In genomic region chr14:73283592-73284379, GRCh38 we compare ENCODE assay signal across 10 cellular contexts. TPM values are rescaled to one million over a fixed set of nuclear protein-coding genes. Genes with fewer than 3 reads are reported as not detected.
DNase-seq lines count a peak whose midpoint lies in the region; TF ChIP-seq lines count a peak whose summit lies in the region.
"Had no signal": no experiment of that assay in that cellular context is flagged by ENCODE, and none has a peak within 500 bp of the region (broad histone marks: within the 10 kb centered on the region; RNA-seq: fewer than 3 reads in every experiment).

No MANE protein-coding gene starts in this region.

- no peak for TF ChIP-seq CTCF in HEK293 (tag by site-specific recombination; IDR thresholded peaks at IDR 0.05)
- TF ChIP-seq CTCF in fibroblast of the aortic adventitia (IDR thresholded peaks at IDR 0.05; ENCODE audit: insufficient read depth, low read length), result peak; percentile 26
- TF ChIP-seq CTCF in mammary epithelial cell (conservative IDR thresholded peaks at IDR 0.05 in 1 of 2, IDR thresholded peaks at IDR 0.05 in 1 of 2; ENCODE audit: extremely low read depth in 1 of 2, insufficient read depth in 1 of 2, low read depth in 1 of 2, low read length in 2 of 2), result peak in 1 of 2 donors; percentile 32

- CTCF ChIA-PET in HEK293 (lab: Yijun Ruan, JAX), result interaction anchor here (0.7 to 1.9 kb wide), 4 partner anchors 11 to 188 kb away, joined by 3 to 11 read pairs (median 5); no protein-coding TSS in a partner anchor
- CTCF ChIA-PET in mammary epithelial cell (lab: Charles Lee; ENCODE audit: low non-redundant PET), result no interaction called here

- H3K36me3 ChIP-seq in HEK293 (ENCODE audit: control insufficient read depth in 2 of 2, insufficient read depth in 1 of 2, low read length in 2 of 2) (peaks cover 45 to 57% of the 10 kb centered on the region in 2 experiments), NT2/D1 (ENCODE audit: insufficient read depth, insufficient read length, low read length) (peaks cover 36% of the 10 kb centered on the region), mammary epithelial cell (ENCODE audit: insufficient read depth, low read length) (peaks cover 36% of the 10 kb centered on the region)

- in situ Hi-C loops in mammary epithelial cell (cut with MboI; ENCODE audit: low sequenced_read_pairs in 2 of 2), result loop anchor here in 1 of 2 donors (25.0 kb wide), 1 partner anchor 354 kb away; the partner anchor contains the start of gene DNAL1

- DNase-seq in NT2/D1 (ENCODE audit: low read depth, low spot score) (peak; percentile 55), fibroblast of the aortic adventitia (ENCODE audit: low read depth) (peak; percentile 38), renal cortical epithelial cell (ENCODE audit: low read depth) (peak; percentile 52), SKM-1 treated with dmso at 0.1 percent for 144 hours (lab: John Stamatoyannopoulos, UW; ENCODE audit: unreplicated experiment) (no peak), mammary epithelial cell (no peak)
- no peak for DNase-seq in activated effector memory CD4-positive, alpha-beta T cell treated with anti-CD3 and anti-CD28 coated beads, Interleukin-2, amount 50 U/mL, for 16 hours
- DNase-seq: activated CD4-positive, alpha-beta T cell treated with anti-CD3 and anti-CD28 coated beads for 4 hours; OCI-M1; right cardiac atrium had no signal

- H3K4me3 ChIP-seq in HEK293 (ENCODE audit: low read depth, low read length) (no peak overlapping the region), NT2/D1 (ENCODE audit: insufficient read length, low read depth) (no peak overlapping the region), fibroblast of the aortic adventitia (ENCODE audit: low read depth, low read length) (no peak overlapping the region), mammary epithelial cell (replicated peaks in 1 of 3; ENCODE audit: insufficient read depth in 1 of 3, low read depth in 2 of 3, low read length in 3 of 3) (no peak overlapping the region)

- H2AFZ ChIP-seq in mammary epithelial cell (ENCODE audit: low read depth, low read length), result no peak overlapping the region

- H4K20me1 ChIP-seq in mammary epithelial cell (ENCODE audit: insufficient read depth, low read length), result no peaks in the 10 kb centered on the region

- intact Hi-C loops in mammary epithelial cell (cut with micrococcal nuclease), result loop anchor here (1.0 to 5.0 kb wide), 2 partner anchors 110 to 771 kb away; no protein-coding TSS in a partner anchor

- no TSS peak for BruUV-seq in mammary epithelial cell (replicated peaks; lab: Mats Ljungman, UMichigan)

- H3K9me3 ChIP-seq in HEK293 (ENCODE audit: control insufficient read depth, insufficient read depth, low read depth, low read length) (no peaks in the 10 kb centered on the region), NT2/D1 (ENCODE audit: insufficient read depth, low read length) (no peaks in the 10 kb centered on the region), mammary epithelial cell (replicated peaks; ENCODE audit: insufficient read depth, low read length) (no peaks in the 10 kb centered on the region)

- H3K27ac ChIP-seq in HEK293 (ENCODE audit: extremely low read depth, low read depth, low read length) (peak overlapping the region; percentile 30; the same call in 1 of the 2 replicates), mammary epithelial cell (ENCODE audit: insufficient read depth, low read depth, low read length) (no peak overlapping the region)

- H3K4me1 ChIP-seq in HEK293 (ENCODE audit: control insufficient read depth, insufficient read depth, low read length) (no peaks in the 10 kb centered on the region), NT2/D1 (ENCODE audit: insufficient read depth, insufficient read length) (peaks cover 4% of the 10 kb centered on the region), mammary epithelial cell (ENCODE audit: insufficient read depth, low read length) (no peaks in the 10 kb centered on the region)

- H3K27me3 ChIP-seq in NT2/D1 (ENCODE audit: insufficient read depth, insufficient read length) (no peaks in the 10 kb centered on the region), mammary epithelial cell (ENCODE audit: insufficient read depth, low read length) (no peaks in the 10 kb centered on the region)

- no peak overlapping the region for H3K4me2 ChIP-seq in mammary epithelial cell (ENCODE audit: insufficient read depth, low read depth, low read length)

- POLR2A ChIA-PET in HEK293 (lab: Yijun Ruan, JAX), result no interaction called here

- dilution Hi-C loops in mammary epithelial cell (cut with HindIII; ENCODE audit: low sequenced_read_pairs), result loop anchor here (25.0 kb wide), 1 partner anchor 179 kb away; the partner anchor contains the start of gene NUMB

- 61% methylated on average over 12 of the region's 12 CpGs for WGBS in mammary epithelial cell (ENCODE audit: low coverage, missing lambda C conversion rate)

- H3K79me2 ChIP-seq in mammary epithelial cell (ENCODE audit: insufficient read depth, low read length), result no peaks in the 10 kb centered on the region

- H3K9ac ChIP-seq in NT2/D1 (ENCODE audit: insufficient read length, low read depth), result no peak overlapping the region
- no peak overlapping the region for H3K9ac ChIP-seq in mammary epithelial cell (ENCODE audit: insufficient read depth, low read length)

TF ChIP-seq in HEK293, 187 proteins besides CTCF, POLR2A, EP300 and RAD21:
- no peak for TF ChIP-seq ZNF366 (tag by site-specific recombination; conservative IDR thresholded peaks at IDR 0.05)
- TF ChIP-seq ZNF654 (tag by site-specific recombination; IDR thresholded peaks at IDR 0.05; ENCODE audit: low read depth), result peak; percentile 28; the same call in 1 of the 2 replicates
- no peak for TF ChIP-seq ZNF658 (tag by site-specific recombination; IDR thresholded peaks at IDR 0.05)
- 0 out of 2 replicates have a peak, but pooled peaks have one; percentile 25 for TF ChIP-seq SP7 (tag by site-specific recombination; IDR thresholded peaks at IDR 0.05)
- no peak for TF ChIP-seq ZNF548 (tag by site-specific recombination; IDR thresholded peaks at IDR 0.05)

RNA-seq across cellular contexts. Expression of gene PAPLN, which starts 46.5 kb away (rescaled TPM):
- total RNA-seq in fibroblast of the aortic adventitia (ENCODE audit: low replicate concordance), result 3.0 TPM in 2 replicates
- 21.4 and 164 TPM in 2 replicates for total RNA-seq in renal cortical epithelial cell
- 10 to 100 TPM in 1 of 2 donors, 1 to 10 TPM in 1; 6.0 to 15.0 TPM for total RNA-seq in mammary epithelial cell
- 5.3 TPM for polyA plus RNA-seq in mammary epithelial cell
- 1.8 TPM for polyA minus RNA-seq in mammary epithelial cell

Comparison
In these comparisons a context has a peak if more than half of its experiments do, and no peak if none do; other contexts are left out.
1. DNase-seq: peak in NT2/D1 (single experiment), fibroblast of the aortic adventitia (single experiment) and renal cortical epithelial cell (single experiment); none in activated effector memory CD4-positive, alpha-beta T cell treated with anti-CD3 and anti-CD28 coated beads, Interleukin-2, amount 50 U/mL, for 16 hours (single experiment), SKM-1 treated with dmso at 0.1 percent for 144 hours (single experiment) and mammary epithelial cell (single experiment).